Comparison of ENCODE assay signal across 1 cellular context in genomic region chr20:64102647-64103354, GRCh38.
TF ChIP-seq lines count a peak whose summit lies in the region.

No MANE protein-coding gene starts in this region.

TF ChIP-seq in HCT116, 20 proteins besides CTCF, POLR2A, EP300 and RAD21 (continued from another document):
- no peak for TF ChIP-seq TCF7L2 (IDR thresholded peaks at IDR 0.05; ENCODE audit: borderline replicate concordance, extremely low read depth, insufficient read depth, insufficient read length)
TF ChIP-seq in HCT116: peak in this region for 0.
